Comparison of ENCODE assay signal across 10 cellular contexts in genomic region chr19:3057275-3057714, GRCh38. TPM values are rescaled to one million over a fixed set of nuclear protein-coding genes. Genes with fewer than 3 reads are reported as not detected.
DNase-seq lines count a peak whose midpoint lies in the region; ATAC-seq and TF ChIP-seq lines count a peak whose summit lies in the region.
"Had no signal": no experiment of that assay in that cellular context is flagged by ENCODE, and none has a peak within 500 bp of the region (broad histone marks: within the 10 kb centered on the region; RNA-seq: fewer than 3 reads in every experiment).

No MANE protein-coding gene starts in this region.

- no peaks in the 10 kb centered on the region for H3K27me3 Mint-ChIP-seq in naive thymus-derived CD4-positive, alpha-beta T cell
- H3K27me3 Mint-ChIP-seq: naive B cell had no signal

- peak; percentile 70 for DNase-seq in AG08396 (ENCODE audit: low spot score)
- peak; percentile 72 to 90 for DNase-seq in NCI-H2081 (lab: John Stamatoyannopoulos, UW)
- DNase-seq in naive thymus-derived CD4-positive, alpha-beta T cell = no peak
- DNase-seq in NCI-H1436 (lab: John Stamatoyannopoulos, UW) = no peak
- DNase-seq in MM.1S = no peak
- no peak for DNase-seq in stimulated activated CD8-positive, alpha-beta memory T cell treated with anti-CD3 and anti-CD28 coated beads, Interleukin-4, amount 100 ng/mL, for 48 hours
- DNase-seq: naive B cell had no signal

- H3K9me2 ChIP-seq in MM.1S (replicated peaks; ENCODE audit: insufficient read depth, low read length) = no peaks in the 10 kb centered on the region

- intact Hi-C loops in naive thymus-derived CD4-positive, alpha-beta T cell (cut with micrococcal nuclease) = no loop called here

- H3K4me1 Mint-ChIP-seq in naive thymus-derived CD4-positive, alpha-beta T cell = peaks cover 31 to 66% (median 44%) of the 10 kb centered on the region in 7 donors

- H3K9ac ChIP-seq in MM.1S (ENCODE audit: low read length) = no peak overlapping the region

- no peaks in the 10 kb centered on the region for H3K79me2 ChIP-seq in MM.1S (ENCODE audit: low read length)

- ATAC-seq in esophagus mucosa = peak; percentile 33
- ATAC-seq in naive thymus-derived CD4-positive, alpha-beta T cell = no peak
- no peak for ATAC-seq in GM18907 (IDR thresholded peaks at IDR 0.05; ENCODE audit: unreplicated experiment)

- no peak overlapping the region for H2AFZ ChIP-seq in MM.1S (ENCODE audit: low read length)

- peaks cover 19 to 60% of the 10 kb centered on the region in 2 donors for H3K4me1 ChIP-seq in naive thymus-derived CD4-positive, alpha-beta T cell (ENCODE audit: control insufficient read depth in 2 of 2, insufficient read depth in 2 of 2, low read length in 2 of 2)
- no peaks in the 10 kb centered on the region for H3K4me1 ChIP-seq in MM.1S (ENCODE audit: low read length)

- no peaks in the 10 kb centered on the region for H3K27me3 ChIP-seq in naive thymus-derived CD4-positive, alpha-beta T cell (ENCODE audit: control insufficient read depth in 2 of 2, insufficient read depth in 2 of 2, low read length in 2 of 2)
- peaks cover 45% of the 10 kb centered on the region for H3K27me3 ChIP-seq in MM.1S (replicated peaks; ENCODE audit: insufficient read depth, low read length)

- H3K4me3 Mint-ChIP-seq in naive thymus-derived CD4-positive, alpha-beta T cell = peak overlapping the region in 7 of 10 donors; percentile 13 to 94 (median 79)

- CTCF ChIA-PET in naive thymus-derived CD4-positive, alpha-beta T cell (lab: Charles Lee) = interaction anchor here (1.4 kb wide), 1 partner anchor 47 kb away, joined by 3 read pairs; no protein-coding TSS in a partner anchor

- H3K4me3 ChIP-seq in naive thymus-derived CD4-positive, alpha-beta T cell (ENCODE audit: low read length) = no peak overlapping the region
- H3K4me3 ChIP-seq in MM.1S (ENCODE audit: low read length) = no peak overlapping the region
- H3K4me3 ChIP-seq: SK-N-MC had no signal

- no peaks in the 10 kb centered on the region for H3K9me3 ChIP-seq in naive thymus-derived CD4-positive, alpha-beta T cell (ENCODE audit: control insufficient read depth in 2 of 3, low read length in 3 of 3)
- no peaks in the 10 kb centered on the region for H3K9me3 ChIP-seq in MM.1S (replicated peaks; ENCODE audit: insufficient read depth, low read length)

- H4K20me1 ChIP-seq in MM.1S (ENCODE audit: insufficient read depth, low read length) = no peaks in the 10 kb centered on the region

- H3K4me2 ChIP-seq in MM.1S (ENCODE audit: low read depth, low read length) = no peak overlapping the region

- H3K9me3 Mint-ChIP-seq in naive thymus-derived CD4-positive, alpha-beta T cell = no peaks in the 10 kb centered on the region
- H3K9me3 Mint-ChIP-seq: naive B cell had no signal

- H3K27ac ChIP-seq in naive thymus-derived CD4-positive, alpha-beta T cell (ENCODE audit: low read depth, low read length) = peak overlapping the region; percentile 55
- H3K27ac ChIP-seq in MM.1S (ENCODE audit: low read length) = no peak overlapping the region
- H3K27ac ChIP-seq: SK-N-MC had no signal

- no peaks in the 10 kb centered on the region for H3F3A ChIP-seq in MM.1S (ENCODE audit: insufficient read depth, low read length)

- H3K27ac Mint-ChIP-seq in naive thymus-derived CD4-positive, alpha-beta T cell = peak overlapping the region in 5 of 9 donors; percentile 79 to 93 (median 85)

- no peak for TF ChIP-seq CTCF in MM.1S (IDR thresholded peaks at IDR 0.05; ENCODE audit: low read length)

- H3K36me3 ChIP-seq in naive thymus-derived CD4-positive, alpha-beta T cell (ENCODE audit: control insufficient read depth in 2 of 3, insufficient read depth in 3 of 3, low read length in 3 of 3) = peaks cover 20 to 80% (median 39%) of the 10 kb centered on the region in 3 experiments
- no peaks in the 10 kb centered on the region for H3K36me3 ChIP-seq in MM.1S (replicated peaks; ENCODE audit: insufficient read depth, low read length)

- POLR2A ChIA-PET in naive thymus-derived CD4-positive, alpha-beta T cell (lab: Charles Lee) = interaction anchor here (0.6 to 14.9 kb wide), 6 partner anchors 7 to 137 kb away, joined by 3 to 359 read pairs (median 3); no protein-coding TSS in a partner anchor

- peaks cover 0 to 34% (median 26%) of the 10 kb centered on the region in 5 donors for H3K36me3 Mint-ChIP-seq in naive thymus-derived CD4-positive, alpha-beta T cell

RNA-seq across cellular contexts. Expression of gene TLE5, which starts 5.0 kb away (rescaled TPM):
- 238 TPM for total RNA-seq in esophagus mucosa
- 1,000 to 10,000 TPM in 2 of 5 experiments, 100 to 1,000 TPM in 3; 658 to 1,102 (median 755) TPM for total RNA-seq in naive thymus-derived CD4-positive, alpha-beta T cell
- polyA plus RNA-seq in naive thymus-derived CD4-positive, alpha-beta T cell = 100 to 1,000 TPM; 643 to 982 TPM

RNA-seq across cellular contexts. Expression of gene TLE2, which starts 28.2 kb away (rescaled TPM):
- 6.3 TPM for total RNA-seq in esophagus mucosa
- 10 to 100 TPM in 4 of 5 experiments, 1 to 10 TPM in 1; 1.1 to 33.6 (median 19.9) TPM for total RNA-seq in naive thymus-derived CD4-positive, alpha-beta T cell
- polyA plus RNA-seq in naive thymus-derived CD4-positive, alpha-beta T cell = 10 to 100 TPM; 10.8 to 13.1 TPM

RNA-seq across cellular contexts. Expression of gene GNA11, which starts 36.9 kb away (rescaled TPM):
- total RNA-seq in esophagus mucosa = 24.2 TPM
- 10 to 100 TPM in 1 of 5 experiments, 1 to 10 TPM in 4; 1.2 to 11.2 (median 7.2) TPM for total RNA-seq in naive thymus-derived CD4-positive, alpha-beta T cell
- 1 to 10 TPM in 1 of 2 donors, under 1 TPM in 1; 0.92 to 1.3 TPM for polyA plus RNA-seq in naive thymus-derived CD4-positive, alpha-beta T cell

Comparison
In these comparisons a context has a peak if more than half of its experiments do, and no peak if none do; other contexts are left out.
1. DNase-seq: peak in AG08396 (single experiment) and NCI-H2081 (2 of 2); none in naive thymus-derived CD4-positive, alpha-beta T cell (0 of 9), NCI-H1436 (single experiment), MM.1S (single experiment) and stimulated activated CD8-positive, alpha-beta memory T cell treated with anti-CD3 and anti-CD28 coated beads, Interleukin-4, amount 100 ng/mL, for 48 hours (single experiment).